18 cellular contexts compared by ENCODE assay signal in the genomic region with DNA sequence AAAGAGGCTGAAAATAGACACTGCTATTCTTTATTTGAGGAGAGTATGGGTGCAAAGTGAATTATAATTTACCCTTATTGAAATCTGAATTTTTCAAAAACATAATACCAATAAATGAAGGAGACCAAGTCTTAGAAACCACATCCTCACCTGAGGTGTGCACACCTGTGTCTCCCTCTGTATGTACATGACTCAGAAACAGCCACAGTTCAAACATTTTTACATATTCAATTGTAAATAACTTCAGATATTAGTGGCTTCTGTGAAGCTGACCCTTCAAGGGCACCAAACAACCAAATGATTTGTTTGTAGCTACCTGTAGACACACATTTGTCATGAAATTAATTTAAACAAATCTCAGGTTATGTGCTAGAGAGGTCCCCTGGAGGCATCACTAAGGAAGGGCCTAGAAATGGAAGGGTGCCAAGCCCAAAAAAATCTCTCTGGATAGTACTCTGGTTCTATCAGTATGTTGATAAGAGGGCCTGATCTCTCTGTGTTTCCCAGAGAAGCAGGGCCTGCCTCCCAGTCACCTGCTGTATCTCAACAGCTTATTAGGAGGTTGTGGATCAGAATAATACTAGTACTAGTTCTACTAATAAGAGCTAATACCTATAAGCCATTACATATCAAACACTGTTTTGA. TPM values are rescaled to one million over a fixed set of nuclear protein-coding genes. Genes with fewer than 3 reads are reported as not detected.
DNase-seq lines count a peak whose midpoint lies in the region; ATAC-seq, FAIRE-seq and TF ChIP-seq lines count a peak whose summit lies in the region.
"Had no signal": no experiment of that assay in that cellular context is flagged by ENCODE, and none has a peak within 500 bp of the region (broad histone marks: within the 10 kb centered on the region; RNA-seq: fewer than 3 reads in every experiment).

No MANE protein-coding gene starts in this region.

- FAIRE-seq in keratinocyte (lab: Jason Lieb, UNC), result peak; percentile 44

- no peak for ATAC-seq in HG03378 (IDR thresholded peaks at IDR 0.05; ENCODE audit: unreplicated experiment)
- ATAC-seq: activated CD4-positive, alpha-beta T cell treated with anti-CD3 and anti-CD28 coated beads for 36 hours; natural killer cell; stimulated activated memory B cell treated with anti-CD40 and anti-IgM and Interleukin-4, amounts not matched to agents 10 μg/mL and 1 μg/mL and 100 μg/mL, for 72 hours had no signal

- no peak overlapping the region for H2AFZ ChIP-seq in keratinocyte (ENCODE audit: control insufficient read depth, low read length)

- peak overlapping the region; percentile 73 for H3K4me2 ChIP-seq in keratinocyte (ENCODE audit: control insufficient read depth, extremely low read depth, insufficient read depth, low read depth, low read length)

- dilution Hi-C loops in keratinocyte (cut with MboI; ENCODE audit: extremely low pct_ligation_motif_present, low sequenced_read_pairs), result no loop called here

- no peaks in the 10 kb centered on the region for H3K9me1 ChIP-seq in keratinocyte (ENCODE audit: control insufficient read depth, extremely low read depth, insufficient read depth, low read length)

- H3K27ac ChIP-seq in VCaP, result peak overlapping the region; percentile 75
- H3K27ac ChIP-seq in keratinocyte (ENCODE audit: control insufficient read depth, insufficient read depth, low read length), result peak overlapping the region; percentile 93
- H3K27ac ChIP-seq in tibial artery, result peak overlapping the region; percentile 46 to 64
- H3K27ac ChIP-seq in WERI-Rb-1, result no peak overlapping the region
- H3K27ac ChIP-seq: colonic mucosa had no signal

- H3K36me3 ChIP-seq in keratinocyte (ENCODE audit: control insufficient read depth in 2 of 2, extremely low read depth in 1 of 2, insufficient read depth in 2 of 2, low read length in 2 of 2) (peaks cover 3 to 4% of the 10 kb centered on the region in 2 experiments), tibial artery (peaks cover 3 to 8% (median 3%) of the 10 kb centered on the region in 3 donors), WERI-Rb-1 (peaks cover 13% of the 10 kb centered on the region)
- H3K36me3 ChIP-seq: colonic mucosa had no signal

- peak; percentile 1 for DNase-seq in NCI-H345 (lab: John Stamatoyannopoulos, UW)
- DNase-seq in NCI-H345 treated with DMSO at 0.1 percent for 48 hours (lab: John Stamatoyannopoulos, UW; ENCODE audit: unreplicated experiment), result no peak
- DNase-seq in keratinocyte (ENCODE audit: low read depth, low spot score), result no peak
- no peak for DNase-seq in tibial artery
- DNase-seq in WERI-Rb-1, result no peak
- DNase-seq in stimulated activated CD4-positive, alpha-beta T cell treated with anti-CD3 and anti-CD28 coated beads, Interleukin-12 subunit alpha, Interleukin-12 subunit beta, amount 100 ng/mL, for 4 hours, result no peak
- DNase-seq: activated CD4-positive, alpha-beta T cell treated with anti-CD3 and anti-CD28 coated beads for 36 hours; activated CD8-positive, alpha-beta memory T cell treated with anti-CD3 and anti-CD28 coated beads, Interleukin-2, amount 50 U/mL, for 48 hours; activated gamma-delta T cell treated with Interleukin-2 at 50 U/mL for 16 hours; natural killer cell; NCI-H1417 treated with DMSO at 0.1 percent for 48 hours; NCI-H2227 treated with DMSO at 0.1 percent for 48 hours had no signal

- no peaks in the 10 kb centered on the region for H3K9me3 ChIP-seq in keratinocyte (ENCODE audit: control insufficient read depth, low read depth, low read length)
- H3K9me3 ChIP-seq in tibial artery, result no peaks in the 10 kb centered on the region
- no peaks in the 10 kb centered on the region for H3K9me3 ChIP-seq in WERI-Rb-1 (ENCODE audit: severe bottlenecking)
- H3K9me3 ChIP-seq: colonic mucosa, SJCRH30, upper lobe of left lung had no signal

- peak overlapping the region; percentile 48 for H3K9ac ChIP-seq in keratinocyte (ENCODE audit: control insufficient read depth, extremely low read depth, insufficient read depth, low read length)

- TF ChIP-seq CTCF in VCaP (conservative IDR thresholded peaks at IDR 0.05) (no peak), keratinocyte (optimal IDR thresholded peaks at IDR 0.05 in 1 of 3, IDR thresholded peaks at IDR 0.05 in 1 of 3, conservative IDR thresholded peaks at IDR 0.05 in 1 of 3; ENCODE audit: extremely low read depth in 1 of 3, insufficient read depth in 2 of 3, low read length in 3 of 3) (no peak), tibial artery (IDR thresholded peaks at IDR 0.05) (no peak), WERI-Rb-1 (IDR thresholded peaks at IDR 0.05; ENCODE audit: low read depth, low read length) (no peak)

- no peaks in the 10 kb centered on the region for H3K79me2 ChIP-seq in keratinocyte (ENCODE audit: control insufficient read depth, insufficient read depth, low read length)

- intact Hi-C loops in tibial artery (cut with DNase I; ENCODE audit: low total_unique reads), result no loop called here

- H3K27me3 ChIP-seq in keratinocyte (ENCODE audit: control insufficient read depth, extremely low read depth, insufficient read depth, low read length) (no peaks in the 10 kb centered on the region), tibial artery (no peaks in the 10 kb centered on the region), WERI-Rb-1 (ENCODE audit: insufficient read depth, low read depth, severe bottlenecking) (no peaks in the 10 kb centered on the region)
- H3K27me3 ChIP-seq: colonic mucosa, SJCRH30, upper lobe of left lung had no signal

- H3K4me1 ChIP-seq in keratinocyte (ENCODE audit: control insufficient read depth, extremely low read depth, insufficient read depth, low read length) (peaks cover 42% of the 10 kb centered on the region), tibial artery (peaks cover 0 to 26% (median 21%) of the 10 kb centered on the region in 4 donors)
- H3K4me1 ChIP-seq: colonic mucosa had no signal

- H3K4me3 ChIP-seq in keratinocyte (ENCODE audit: control insufficient read depth in 2 of 3, extremely low read depth in 1 of 3, insufficient read depth in 2 of 3, low read depth in 1 of 3, low read length in 3 of 3) (peak overlapping the region in 1 of 3 experiments; percentile 22), tibial artery (no peak overlapping the region), WERI-Rb-1 (ENCODE audit: low read depth, low read length) (no peak overlapping the region)
- H3K4me3 ChIP-seq: colonic mucosa, SJCRH30, upper lobe of left lung had no signal

- H4K20me1 ChIP-seq in keratinocyte (ENCODE audit: control insufficient read depth, extremely low read depth, insufficient read depth, low read length), result no peaks in the 10 kb centered on the region

RNA-seq across cellular contexts. Expression of a gene that starts 28.1 kb away (rescaled TPM):
- polyA plus RNA-seq in keratinocyte, result 43.7 to 56.6 TPM (median 49.0 TPM) in 3 replicates
- polyA plus RNA-seq in keratinocyte (2011; ENCODE audit: low read depth), result 64.5 TPM
- 45.5 and 64.3 TPM in 2 replicates for polyA plus RNA-seq in keratinocyte (2011; cell fraction: cytosol; rRNA removed)
- 36.5 and 44.1 TPM in 2 replicates for polyA plus RNA-seq in keratinocyte (2011; cell fraction: nucleus; rRNA removed)
- polyA plus RNA-seq in keratinocyte (2012; ENCODE audit: low replicate concordance), result 31.0 and 46.4 TPM in 2 replicates
- 51.0 to 77.9 TPM (median 62.7 TPM) in 3 replicates for polyA minus RNA-seq in keratinocyte
- polyA minus RNA-seq in keratinocyte (2011; cell fraction: cytosol; rRNA and poly(A)+ RNA removed), result 74.8 TPM
- polyA minus RNA-seq in keratinocyte (2011; cell fraction: nucleus; rRNA and poly(A)+ RNA removed), result 19.6 and 24.7 TPM in 2 replicates
